In genomic region chr1:156444407-156445001, GRCh38 we compare ENCODE assay signal across 8 cellular contexts. TPM values are rescaled to one million over a fixed set of nuclear protein-coding genes. Genes with fewer than 3 reads are reported as not detected.
DNase-seq lines count a peak whose midpoint lies in the region; ATAC-seq and TF ChIP-seq lines count a peak whose summit lies in the region.

No MANE protein-coding gene starts in this region.

- H3K9me3 Mint-ChIP-seq in activated T-helper 2 cell treated with anti-CD3 and anti-CD28 coated beads, Interferon-gamma antibody, Interleukin-2, Interleukin-4, amounts not matched to agents 10 μg/mL and 5 μg/mL and 100 μg/mL, durations not matched to agents 14 hours and 24 hours and 36 hours: no peaks in the 10 kb centered on the region

- H3K27me3 Mint-ChIP-seq in activated T-helper 2 cell treated with anti-CD3 and anti-CD28 coated beads, Interferon-gamma antibody, Interleukin-2, Interleukin-4, amounts not matched to agents 10 μg/mL and 5 μg/mL and 100 μg/mL, durations not matched to agents 14 hours and 24 hours and 36 hours (ENCODE audit: low read depth): peaks cover 66% of the 10 kb centered on the region

- H3K27me3 ChIP-seq in HAP-1 (ENCODE audit: low read depth): peaks cover 56% of the 10 kb centered on the region

- DNase-seq in DMS 273 (lab: John Stamatoyannopoulos, UW; ENCODE audit: unreplicated experiment) (peak; percentile 84), HAP-1 (ENCODE audit: low spot score in 2 of 2) (peak; percentile 36 to 59), fibroblast of mammary gland (ENCODE audit: low read depth) (peak; percentile 31), putamen (ENCODE audit: low spot score) (no peak)
- DNase-seq in activated T-helper 2 cell treated with anti-CD3 and anti-CD28 coated beads, Interferon-gamma antibody, Interleukin-2, Interleukin-4, amounts not matched to agents 10 μg/mL and 5 μg/mL and 100 μg/mL, durations not matched to agents 14 hours and 24 hours and 36 hours (ENCODE audit: low spot score): no peak

- no peaks in the 10 kb centered on the region for H3K9me3 ChIP-seq in HAP-1

- in situ Hi-C loops in HAP-1 (cut with MboI; ENCODE audit: low sequenced_read_pairs): loop anchor here (5.0 kb wide), 1 partner anchor 57 kb away; no protein-coding TSS in a partner anchor

- peaks cover 17% of the 10 kb centered on the region for H3K4me1 Mint-ChIP-seq in activated T-helper 2 cell treated with anti-CD3 and anti-CD28 coated beads, Interferon-gamma antibody, Interleukin-2, Interleukin-4, amounts not matched to agents 10 μg/mL and 5 μg/mL and 100 μg/mL, durations not matched to agents 14 hours and 24 hours and 36 hours (ENCODE audit: low read depth)

- ATAC-seq in SK-N-SH treated with all-trans-retinoic acid at 6 μM for 48 hours: peak; percentile 38
- no peak for ATAC-seq in HG02678 (IDR thresholded peaks at IDR 0.05; ENCODE audit: unreplicated experiment)
- ATAC-seq in HG03565 (IDR thresholded peaks at IDR 0.05; ENCODE audit: unreplicated experiment): no peak

- no peaks in the 10 kb centered on the region for H3K36me3 ChIP-seq in HAP-1 (replicated peaks)

- intact Hi-C loops in activated T-helper 2 cell treated with anti-CD3 and anti-CD28 coated beads, Interferon-gamma antibody, Interleukin-2, Interleukin-4, amounts not matched to agents 10 μg/mL and 5 μg/mL and 100 μg/mL, durations not matched to agents 14 hours and 24 hours and 36 hours (cut with micrococcal nuclease): loop anchor here (1.0 kb wide), 1 partner anchor 59 kb away; no protein-coding TSS in a partner anchor

- H3K4me1 ChIP-seq in HAP-1: peaks cover 6% of the 10 kb centered on the region

- no peak overlapping the region for H3K27ac Mint-ChIP-seq in activated T-helper 2 cell treated with anti-CD3 and anti-CD28 coated beads, Interferon-gamma antibody, Interleukin-2, Interleukin-4, amounts not matched to agents 10 μg/mL and 5 μg/mL and 100 μg/mL, durations not matched to agents 14 hours and 24 hours and 36 hours

- no peak overlapping the region for H3K4me3 Mint-ChIP-seq in activated T-helper 2 cell treated with anti-CD3 and anti-CD28 coated beads, Interferon-gamma antibody, Interleukin-2, Interleukin-4, amounts not matched to agents 10 μg/mL and 5 μg/mL and 100 μg/mL, durations not matched to agents 14 hours and 24 hours and 36 hours (ENCODE audit: low read depth)

- TF ChIP-seq CTCF in fibroblast of mammary gland (conservative IDR thresholded peaks at IDR 0.05; ENCODE audit: control insufficient read depth, insufficient read depth, low read depth, low read length): peak; percentile 44

- no peaks in the 10 kb centered on the region for H3K36me3 Mint-ChIP-seq in activated T-helper 2 cell treated with anti-CD3 and anti-CD28 coated beads, Interferon-gamma antibody, Interleukin-2, Interleukin-4, amounts not matched to agents 10 μg/mL and 5 μg/mL and 100 μg/mL, durations not matched to agents 14 hours and 24 hours and 36 hours (ENCODE audit: low read depth)

- H3K4me3 ChIP-seq in HAP-1 (no peak overlapping the region), fibroblast of mammary gland (ENCODE audit: control insufficient read depth, low read depth, low read length) (no peak overlapping the region)

TF ChIP-seq in SK-N-SH treated with all-trans-retinoic acid at 6 μM for 48 hours, 23 proteins besides CTCF, POLR2A, EP300 and RAD21:
- TF ChIP-seq PATZ1 (CRISPR knock-in tag; IDR thresholded peaks at IDR 0.05; ENCODE audit: borderline replicate concordance) (no peak), RARB (CRISPR knock-in tag; IDR thresholded peaks at IDR 0.05) (no peak), ESRRG (CRISPR knock-in tag; IDR thresholded peaks at IDR 0.05) (no peak), POU6F1 (CRISPR knock-in tag; IDR thresholded peaks at IDR 0.05; ENCODE audit: borderline replicate concordance, low read depth) (no peak), ISL1 (CRISPR knock-in tag; IDR thresholded peaks at IDR 0.05) (no peak), TCF4 (CRISPR knock-in tag; IDR thresholded peaks at IDR 0.05; ENCODE audit: borderline replicate concordance) (no peak), SNAI2 (CRISPR knock-in tag; IDR thresholded peaks at IDR 0.05) (no peak), ZFP3 (CRISPR knock-in tag; IDR thresholded peaks at IDR 0.05) (no peak), PPARA (CRISPR knock-in tag; IDR thresholded peaks at IDR 0.05; ENCODE audit: borderline replicate concordance) (no peak), ZFP30 (CRISPR knock-in tag; IDR thresholded peaks at IDR 0.05) (no peak), CSDC2 (CRISPR knock-in tag; IDR thresholded peaks at IDR 0.05) (no peak), ZC3H10 (CRISPR knock-in tag; IDR thresholded peaks at IDR 0.05) (no peak)

RNA-seq across cellular contexts. Expression of gene MEF2D, which starts 56.1 kb away (rescaled TPM):
- total RNA-seq in activated T-helper 2 cell treated with anti-CD3 and anti-CD28 coated beads, Interferon-gamma antibody, Interleukin-2, Interleukin-4, amounts not matched to agents 10 μg/mL and 5 μg/mL and 100 μg/mL, durations not matched to agents 14 hours and 24 hours and 36 hours: 37.9 and 42.1 TPM in 2 replicates

Comparison
In these comparisons a context has a peak if more than half of its experiments do, and no peak if none do; other contexts are left out.
1. DNase-seq: peak in DMS 273 (single experiment), HAP-1 (2 of 2) and fibroblast of mammary gland (single experiment); none in activated T-helper 2 cell treated with anti-CD3 and anti-CD28 coated beads, Interferon-gamma antibody, Interleukin-2, Interleukin-4, amounts not matched to agents 10 μg/mL and 5 μg/mL and 100 μg/mL, durations not matched to agents 14 hours and 24 hours and 36 hours (single experiment) and putamen (single experiment).